Comparison of ENCODE assay signal across 25 cellular contexts in the genomic region with DNA sequence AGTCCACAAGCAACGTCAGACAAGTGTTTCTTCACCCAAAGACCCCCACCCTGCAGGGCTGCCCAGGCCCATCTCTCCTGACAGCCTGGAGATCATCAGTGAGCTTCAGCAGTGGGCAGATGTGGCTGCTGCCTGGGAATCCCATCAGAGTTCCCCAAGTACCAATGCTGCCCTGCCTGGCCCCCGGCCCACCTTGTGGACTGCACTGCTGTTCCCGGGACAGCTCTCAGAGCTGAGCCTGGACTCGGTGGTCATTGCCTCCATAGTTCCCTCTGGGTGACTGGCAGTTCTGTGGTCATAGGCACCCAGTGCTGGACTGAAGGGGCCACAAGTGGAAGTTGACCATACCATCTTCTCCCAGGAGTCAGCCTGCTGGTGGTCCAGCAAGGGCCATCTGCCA. TPM values are rescaled to one million over a fixed set of nuclear protein-coding genes. Genes with fewer than 3 reads are reported as not detected.
A peak's percentile ranks its signal among the peaks of the same experiment; 100 is the strongest.
DNase-seq lines count a peak whose midpoint lies in the region; ATAC-seq and TF ChIP-seq lines count a peak whose summit lies in the region.
"Had no signal": no experiment of that assay in that cellular context is flagged by ENCODE, and none has a peak within 500 bp of the region (broad histone marks: within the 10 kb centered on the region; RNA-seq: fewer than 3 reads in every experiment).

No MANE protein-coding gene starts in this region.

- H3K4me2 ChIP-seq in IMR-90 (ENCODE audit: low read depth, low read length) (no peak overlapping the region), osteoblast (ENCODE audit: insufficient read depth, low read length) (no peak overlapping the region)
- H3K4me2 ChIP-seq: A549; BLaER1 treated with 17β-estradiol and CSF1 and Interleukin-3, amounts not matched to agents 10 nM and 100 nM; GM23338 had no signal

- CTCF ChIA-PET in IMR-90 (lab: Yijun Ruan, JAX), result interaction anchor here (0.6 kb wide), 1 partner anchor 80 kb away, joined by 4 read pairs; no protein-coding TSS in a partner anchor

- H3K9me1 ChIP-seq in IMR-90 (ENCODE audit: insufficient read depth, low read length), result no peaks in the 10 kb centered on the region

- no peak for TF ChIP-seq POLR2A in IMR-90 (IDR thresholded peaks at IDR 0.05; ENCODE audit: low read depth, low read length)
- no peak for TF ChIP-seq POLR2A in testis (IDR thresholded peaks at IDR 0.05)

- H3K23ac ChIP-seq in IMR-90 (ENCODE audit: low read depth, low read length), result no peak overlapping the region

- H2BK120ac ChIP-seq in IMR-90 (ENCODE audit: low read depth, low read length), result no peak overlapping the region

- in situ Hi-C loops in IMR-90 (cut with MboI; ENCODE audit: low sequenced_read_pairs), result no loop called here

- no peak overlapping the region for H3K14ac ChIP-seq in IMR-90 (replicated peaks; ENCODE audit: low read depth, low read length)

- H3K79me2 ChIP-seq in osteoblast (ENCODE audit: insufficient read depth, low read length), result no peaks in the 10 kb centered on the region

- POLR2A ChIA-PET in IMR-90 (lab: Charles Lee; ENCODE audit: unreplicated experiment), result no interaction called here

- H3K4me1 Mint-ChIP-seq in activated CD4-positive, alpha-beta T cell treated with anti-CD3 and anti-CD28 coated beads, Interleukin-2, amount 10 ng/mL, durations not matched to agents 24 days and 14 days, result no peaks in the 10 kb centered on the region
- H3K4me1 Mint-ChIP-seq: CD14-positive monocyte; CD8-positive, alpha-beta memory T cell; GM23338; H9 had no signal

- no peak overlapping the region for H3K4me3 ChIP-seq in IMR-90 (ENCODE audit: insufficient read depth, low read depth, low read length)
- H3K4me3 ChIP-seq in osteoblast (ENCODE audit: insufficient read depth, low read length), result no peak overlapping the region
- no peak overlapping the region for H3K4me3 ChIP-seq in testis
- H3K4me3 ChIP-seq in colonic mucosa, result no peak overlapping the region
- H3K4me3 ChIP-seq: A549; BLaER1 treated with 17β-estradiol and CSF1 and Interleukin-3, amounts not matched to agents 10 nM and 100 nM; GM12878; GM23338 had no signal

- H3K36me3 ChIP-seq in IMR-90 (ENCODE audit: control insufficient read depth, insufficient read depth, low read length) (no peaks in the 10 kb centered on the region), osteoblast (ENCODE audit: insufficient read depth, low read length) (no peaks in the 10 kb centered on the region), testis (ENCODE audit: low read depth, missing control alignments) (no peaks in the 10 kb centered on the region), colonic mucosa (no peaks in the 10 kb centered on the region)
- H3K36me3 ChIP-seq: BE2C; BLaER1 treated with 17β-estradiol and CSF1 and Interleukin-3, amounts not matched to agents 10 nM and 100 nM had no signal

- dilution Hi-C loops in IMR-90 (cut with HindIII; ENCODE audit: low sequenced_read_pairs, unreplicated experiment), result no loop called here

- peaks cover 3% of the 10 kb centered on the region for H3K36me3 Mint-ChIP-seq in activated CD4-positive, alpha-beta T cell treated with anti-CD3 and anti-CD28 coated beads, Interleukin-2, amount 10 ng/mL, durations not matched to agents 24 days and 14 days (ENCODE audit: low read depth)
- H3K36me3 Mint-ChIP-seq: CD14-positive monocyte; CD8-positive, alpha-beta memory T cell had no signal

- ATAC-seq in IMR-90 (ENCODE audit: low read depth), result no peak
- no peak for ATAC-seq in GM21515 (IDR thresholded peaks at IDR 0.05; ENCODE audit: unreplicated experiment)
- ATAC-seq: A549, GM12878, GM23338, HCT116 had no signal

- H3K9me3 Mint-ChIP-seq in activated CD4-positive, alpha-beta T cell treated with anti-CD3 and anti-CD28 coated beads, Interleukin-2, amount 10 ng/mL, durations not matched to agents 24 days and 14 days, result peaks cover 30% of the 10 kb centered on the region
- H3K9me3 Mint-ChIP-seq: CD4-positive, alpha-beta T cell had no signal

- no peaks in the 10 kb centered on the region for H3K27me3 Mint-ChIP-seq in activated CD4-positive, alpha-beta T cell treated with anti-CD3 and anti-CD28 coated beads, Interleukin-2, amount 10 ng/mL, durations not matched to agents 24 days and 14 days
- H3K27me3 Mint-ChIP-seq: CD4-positive, alpha-beta T cell had no signal

- no peak overlapping the region for H3K27ac ChIP-seq in IMR-90 (ENCODE audit: insufficient read depth, low read length)
- H3K27ac ChIP-seq in osteoblast (ENCODE audit: low read depth, low read length), result no peak overlapping the region
- H3K27ac ChIP-seq in testis, result no peak overlapping the region
- no peak overlapping the region for H3K27ac ChIP-seq in colonic mucosa
- H3K27ac ChIP-seq: A549; BLaER1 treated with 17β-estradiol and CSF1 and Interleukin-3, amounts not matched to agents 10 nM and 100 nM had no signal

- H2AK5ac ChIP-seq in IMR-90 (ENCODE audit: low read depth, low read length), result no peak overlapping the region

- BruUV-seq in IMR-90 (replicated peaks; lab: Mats Ljungman, UMichigan), result no TSS peak

- H2AK9ac ChIP-seq in IMR-90 (replicated peaks; ENCODE audit: low read depth, low read length, poor library complexity), result no peak overlapping the region

- DNase-seq in IMR-90 (no peak), ecto neural progenitor cell (ENCODE audit: low spot score) (peak; percentile 12), osteoblast (ENCODE audit: insufficient read length, low spot score, missing footprints) (peak; percentile 46), testis (peak; percentile 4), occipital lobe (lab: John Stamatoyannopoulos, UW) (no peak), colonic mucosa (no peak)
- no peak for DNase-seq in activated CD4-positive, alpha-beta T cell treated with anti-CD3 and anti-CD28 coated beads, Interleukin-2, amount 10 ng/mL, durations not matched to agents 24 days and 14 days
- DNase-seq: 8988T; ACHN; AML-193; BE2C; CD4-positive, alpha-beta T cell; CD8-positive, alpha-beta memory T cell; DMS 273 treated with DMSO at 0.1 percent for 48 hours; DMS79; EL; GDM1; H9 had no signal

- no peak overlapping the region for H2BK20ac ChIP-seq in IMR-90 (ENCODE audit: low read depth, low read length)

- no peak overlapping the region for H3K4me3 Mint-ChIP-seq in activated CD4-positive, alpha-beta T cell treated with anti-CD3 and anti-CD28 coated beads, Interleukin-2, amount 10 ng/mL, durations not matched to agents 24 days and 14 days
- H3K4me3 Mint-ChIP-seq: CD14-positive monocyte; CD4-positive, alpha-beta T cell; CD8-positive, alpha-beta memory T cell; GM23338; H9 had no signal

- no peak overlapping the region for H2BK5ac ChIP-seq in IMR-90 (ENCODE audit: low read depth, low read length, poor library complexity, severe bottlenecking)

- H3K4ac ChIP-seq in IMR-90 (ENCODE audit: low read depth, low read length), result no peak overlapping the region

- H3K9ac ChIP-seq in IMR-90 (ENCODE audit: low read depth, low read length) (no peak overlapping the region), colonic mucosa (ENCODE audit: low read depth in 2 of 2, low read length in 2 of 2) (no peak overlapping the region)
- H3K9ac ChIP-seq: BLaER1 treated with 17β-estradiol and CSF1 and Interleukin-3, amounts not matched to agents 10 nM and 100 nM had no signal

- H3K18ac ChIP-seq in IMR-90 (ENCODE audit: low read depth, low read length), result no peak overlapping the region

- intact Hi-C loops in IMR-90 (cut with micrococcal nuclease), result no loop called here
- intact Hi-C loops in testis (cut with DNase I; ENCODE audit: low total_unique reads), result no loop called here
- intact Hi-C loops in activated CD4-positive, alpha-beta T cell treated with anti-CD3 and anti-CD28 coated beads, Interleukin-2, amount 10 ng/mL, durations not matched to agents 24 days and 14 days (cut with micrococcal nuclease), result no loop called here
- intact Hi-C loops in colonic mucosa (cut with DNase I), result no loop called here

- H2AFZ ChIP-seq in IMR-90 (replicated peaks; ENCODE audit: low read length, poor library complexity), result peak overlapping the region; percentile 21
- H2AFZ ChIP-seq in osteoblast (ENCODE audit: low read length), result no peak overlapping the region
- H2AFZ ChIP-seq: GM23338 had no signal

- WGBS in IMR-90 (ENCODE audit: extremely low coverage in 2 of 2, insufficient read length in 1 of 2), 2 experiments, result 47% methylated on average over 4 of the region's 4 CpGs; no CpG with 5 or more reads in 1 of the 2 experiments
- WGBS in testis, 2 donors, result 73 to 80% methylated on average over 1 to 4 of the region's 4 CpGs

- TF ChIP-seq RAD21 in IMR-90 (IDR thresholded peaks at IDR 0.05; ENCODE audit: low read length), result no peak

- TF ChIP-seq CTCF in IMR-90 (conservative IDR thresholded peaks at IDR 0.05; ENCODE audit: low read depth, low read length) (no peak), osteoblast (IDR thresholded peaks at IDR 0.05; ENCODE audit: extremely low read depth, low read depth, low read length) (no peak), testis (IDR thresholded peaks at IDR 0.05) (no peak), colonic mucosa (IDR thresholded peaks at IDR 0.05) (no peak)

- peaks cover 54% of the 10 kb centered on the region for H3K9me3 ChIP-seq in IMR-90 (ENCODE audit: control insufficient read depth, insufficient read depth, low read length)
- no peaks in the 10 kb centered on the region for H3K9me3 ChIP-seq in osteoblast (ENCODE audit: low read depth, low read length)
- no peaks in the 10 kb centered on the region for H3K9me3 ChIP-seq in testis
- no peaks in the 10 kb centered on the region for H3K9me3 ChIP-seq in colonic mucosa
- H3K9me3 ChIP-seq: BE2C had no signal

- no peak overlapping the region for H4K5ac ChIP-seq in IMR-90 (ENCODE audit: low read depth, low read length)

- no peaks in the 10 kb centered on the region for H3K4me1 ChIP-seq in IMR-90 (ENCODE audit: control insufficient read depth, insufficient read depth, low read length)
- H3K4me1 ChIP-seq in osteoblast (ENCODE audit: insufficient read depth, low read length), result no peaks in the 10 kb centered on the region
- no peaks in the 10 kb centered on the region for H3K4me1 ChIP-seq in testis
- no peaks in the 10 kb centered on the region for H3K4me1 ChIP-seq in colonic mucosa
- H3K4me1 ChIP-seq: A549; BE2C; BLaER1 treated with 17β-estradiol and CSF1 and Interleukin-3, amounts not matched to agents 10 nM and 100 nM had no signal

- H3K27me3 ChIP-seq in IMR-90 (ENCODE audit: control insufficient read depth, insufficient read depth, low read length) (no peaks in the 10 kb centered on the region), osteoblast (ENCODE audit: insufficient read depth, low read length) (no peaks in the 10 kb centered on the region), testis (no peaks in the 10 kb centered on the region), colonic mucosa (no peaks in the 10 kb centered on the region)
- H3K27me3 ChIP-seq: BE2C; BLaER1 treated with 17β-estradiol and CSF1 and Interleukin-3, amounts not matched to agents 10 nM and 100 nM had no signal

- H2BK15ac ChIP-seq in IMR-90 (ENCODE audit: low read depth, low read length), result no peak overlapping the region

- H4K91ac ChIP-seq in IMR-90 (ENCODE audit: insufficient read depth, low read depth, low read length), result no peak overlapping the region

- H4K20me1 ChIP-seq in IMR-90 (ENCODE audit: insufficient read depth, low read length) (no peaks in the 10 kb centered on the region), osteoblast (ENCODE audit: insufficient read depth, low read length) (no peaks in the 10 kb centered on the region)
- H4K20me1 ChIP-seq: BLaER1 treated with 17β-estradiol and CSF1 and Interleukin-3, amounts not matched to agents 10 nM and 100 nM had no signal

- no peak overlapping the region for H3K56ac ChIP-seq in IMR-90 (ENCODE audit: extremely low read depth, insufficient read depth, low read length)

- no peak overlapping the region for H4K8ac ChIP-seq in IMR-90 (ENCODE audit: low read depth in 2 of 2, low read length in 2 of 2)

- H3K79me1 ChIP-seq in IMR-90 (ENCODE audit: low read depth in 1 of 2, low read length in 2 of 2), result no peaks in the 10 kb centered on the region

- no peak overlapping the region for H3K27ac Mint-ChIP-seq in activated CD4-positive, alpha-beta T cell treated with anti-CD3 and anti-CD28 coated beads, Interleukin-2, amount 10 ng/mL, durations not matched to agents 24 days and 14 days
- H3K27ac Mint-ChIP-seq: CD14-positive monocyte; CD4-positive, alpha-beta T cell; GM23338; H9 had no signal

RNA-seq across cellular contexts. Expression of a gene that starts 24.5 kb away (rescaled TPM):
- 1.3 and 1.4 TPM in 2 replicates for total RNA-seq in IMR-90 (2012; rRNA removed)
- polyA plus RNA-seq in IMR-90 (2012; rRNA removed), result 0.14 and 0.19 TPM in 2 replicates
- polyA plus RNA-seq in IMR-90 (2012; cell fraction: cytosol; rRNA removed), result 0.03 and 0.08 TPM in 2 replicates
- 0.03 and 0.16 TPM in 2 replicates for polyA plus RNA-seq in IMR-90 (2012; cell fraction: nucleus; rRNA removed; ENCODE audit: low replicate concordance)
- total RNA-seq in osteoblast, result 0.29 and 0.36 TPM in 2 replicates
- 1 to 10 TPM; 2.7 to 3.3 TPM for total RNA-seq in testis
- 1.2 TPM for polyA plus RNA-seq in testis (ENCODE audit: insufficient read depth, low read depth, low replicate concordance)
- 4.4 TPM for total RNA-seq in occipital lobe
- total RNA-seq in activated CD4-positive, alpha-beta T cell treated with anti-CD3 and anti-CD28 coated beads, Interleukin-2, amount 10 ng/mL, durations not matched to agents 24 days and 14 days, result 0.26 and 0.33 TPM in 2 replicates
- 1 to 10 TPM in 1 of 2 donors, under 1 TPM in 1; 0.58 to 1.8 TPM for total RNA-seq in colonic mucosa
- total RNA-seq: GM12878, H9 had no signal
- polyA plus RNA-seq: A549, CD14-positive monocyte, GM12878 had no signal

Comparison
In these comparisons a context has a peak if more than half of its experiments do, and no peak if none do; other contexts are left out.
1. DNase-seq: peak in ecto neural progenitor cell (single experiment), osteoblast (single experiment) and testis (single experiment); none in IMR-90 (single experiment), occipital lobe (single experiment), activated CD4-positive, alpha-beta T cell treated with anti-CD3 and anti-CD28 coated beads, Interleukin-2, amount 10 ng/mL, durations not matched to agents 24 days and 14 days (single experiment) and colonic mucosa (single experiment).